Comparison of ENCODE assay signal across 8 cellular contexts in the genomic region with DNA sequence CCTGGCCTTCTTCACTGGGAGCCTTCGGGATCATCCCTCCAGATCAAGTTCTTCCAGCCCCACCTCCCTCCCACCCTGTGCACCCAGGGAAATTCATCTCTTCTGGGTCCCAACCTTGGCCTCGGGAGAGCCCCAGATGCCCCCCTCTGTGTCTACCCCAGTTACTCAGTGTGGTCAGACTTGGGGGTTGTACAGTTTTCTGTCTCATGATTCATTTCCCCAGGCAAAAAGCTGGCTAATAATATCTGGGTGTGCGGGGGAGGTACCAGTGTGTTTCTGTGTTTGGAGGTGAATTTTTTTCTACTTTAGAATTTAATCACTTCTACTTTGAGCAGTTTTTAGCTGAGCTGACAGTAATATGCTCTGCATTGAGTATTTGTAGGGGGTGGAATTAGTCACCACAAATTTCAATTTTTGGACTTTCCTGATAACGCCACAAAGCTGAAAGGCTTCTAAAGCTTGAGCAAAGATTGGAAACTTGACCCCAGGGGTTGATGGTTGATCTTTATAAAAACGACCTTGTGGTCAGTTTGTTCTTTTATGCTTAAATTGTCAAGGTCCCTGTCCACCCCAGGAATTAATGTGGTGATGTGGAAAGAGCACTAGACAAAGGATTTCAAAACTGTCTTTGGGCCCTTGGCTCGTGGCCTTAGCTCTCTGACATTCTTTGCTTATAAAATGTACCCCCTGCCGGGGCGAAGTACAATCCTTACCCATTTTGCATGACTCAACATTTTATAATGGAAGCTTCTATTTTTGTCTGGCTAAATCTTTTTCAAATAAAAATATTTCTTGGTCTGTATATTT.
A peak's percentile ranks its signal among the peaks of the same experiment; 100 is the strongest.
DNase-seq lines count a peak whose midpoint lies in the region; ATAC-seq and TF ChIP-seq lines count a peak whose summit lies in the region.

No MANE protein-coding gene starts in this region.

- no peaks in the 10 kb centered on the region for H3K36me3 ChIP-seq in RWPE2 (ENCODE audit: low read depth)

- peak overlapping the region; percentile 97 for H3K27ac ChIP-seq in RWPE2 (ENCODE audit: poor library complexity, severe bottlenecking)

- peaks cover 66% of the 10 kb centered on the region for H3K4me1 Mint-ChIP-seq in nephron progenitor cell

- no peak overlapping the region for H3K4me3 ChIP-seq in RWPE2 (ENCODE audit: severe bottlenecking)

- H3K4me1 ChIP-seq in RWPE2 (ENCODE audit: insufficient read depth, poor library complexity, severe bottlenecking): peaks cover 31% of the 10 kb centered on the region

- no peaks in the 10 kb centered on the region for H3K9me3 Mint-ChIP-seq in nephron progenitor cell

- DNase-seq in NCI-H2227 (lab: John Stamatoyannopoulos, UW; ENCODE audit: unreplicated experiment) (peak; percentile 9), NCI-H2227 treated with DMSO at 0.1 percent for 48 hours (lab: John Stamatoyannopoulos, UW) (no peak), RWPE2 (ENCODE audit: low spot score) (no peak), astrocyte of the hippocampus (ENCODE audit: low read depth, low spot score) (peak; percentile 90), nephron progenitor cell (no peak), ureter (ENCODE audit: low spot score) (no peak), HPDE6-E6E7 (ENCODE audit: extremely low spot score) (no peak)

- ATAC-seq in HG02870 (IDR thresholded peaks at IDR 0.05; ENCODE audit: unreplicated experiment): peak; percentile 79
- ATAC-seq in RWPE2 (ENCODE audit: low read depth): peak; percentile 67

- H3K27me3 Mint-ChIP-seq in nephron progenitor cell (ENCODE audit: low read depth, poor library complexity): peaks cover 3% of the 10 kb centered on the region

- H3K4me3 Mint-ChIP-seq in nephron progenitor cell: no peak overlapping the region

- peak overlapping the region; percentile 53 for H3K27ac Mint-ChIP-seq in nephron progenitor cell

- H3K36me3 Mint-ChIP-seq in nephron progenitor cell (ENCODE audit: low read depth): no peaks in the 10 kb centered on the region

- TF ChIP-seq CTCF in RWPE2 (IDR thresholded peaks at IDR 0.05; ENCODE audit: poor library complexity, severe bottlenecking) (no peak), nephron progenitor cell (IDR thresholded peaks at IDR 0.05) (no peak)

- no peaks in the 10 kb centered on the region for H3K9me3 ChIP-seq in RWPE2 (ENCODE audit: severe bottlenecking)

- H3K27me3 ChIP-seq in RWPE2 (ENCODE audit: insufficient read depth, poor library complexity, severe bottlenecking): no peaks in the 10 kb centered on the region

Comparison
In these comparisons a context has a peak if more than half of its experiments do, and no peak if none do; other contexts are left out.
1. DNase-seq: peak in NCI-H2227 (single experiment) and astrocyte of the hippocampus (single experiment); none in NCI-H2227 treated with DMSO at 0.1 percent for 48 hours (single experiment), RWPE2 (single experiment), nephron progenitor cell (single experiment), ureter (single experiment) and HPDE6-E6E7 (single experiment).